28 cellular contexts compared by ENCODE assay signal in the genomic region with DNA sequence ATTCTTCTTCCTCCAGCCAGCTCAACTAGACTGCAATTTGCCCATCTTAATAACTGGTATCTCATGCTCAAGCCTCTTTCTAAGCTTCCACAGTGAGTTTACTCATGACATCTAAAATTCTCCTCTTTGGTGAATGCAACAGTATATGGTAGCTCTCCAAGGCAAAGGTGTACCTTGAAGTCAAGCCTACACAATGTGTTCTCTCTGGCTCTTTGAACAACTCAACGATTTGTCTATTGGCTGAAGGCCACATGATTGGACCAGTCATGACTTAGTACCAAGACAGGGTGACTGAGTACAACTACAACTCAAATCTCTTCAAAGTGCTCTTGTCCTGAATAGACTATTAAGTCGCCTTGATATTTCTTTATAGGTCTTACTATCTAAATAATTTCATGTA.
"Had no signal": no experiment of that assay in that cellular context is flagged by ENCODE, and none has a peak within 500 bp of the region (broad histone marks: within the 10 kb centered on the region; RNA-seq: fewer than 3 reads in every experiment).

No MANE protein-coding gene starts in this region.

- H3K9me3 ChIP-seq: stomach, suprapubic skin, testis, thoracic aorta, thyroid gland, tibial artery, tibial nerve, transverse colon, upper lobe of left lung, upper lobe of right lung, uterus, vagina had no signal

- H3K36me3 ChIP-seq: stomach, suprapubic skin, thoracic aorta, thyroid gland, tibial artery, tibial nerve, transverse colon, upper lobe of left lung, upper lobe of right lung, uterus, vagina had no signal

- H3K27me3 Mint-ChIP-seq: stimulated activated memory B cell treated with anti-CD40 and anti-IgM and Interleukin-4, amounts not matched to agents 10 μg/mL and 1 μg/mL and 100 μg/mL, for 72 hours; stimulated activated naive CD8-positive, alpha-beta T cell treated with anti-CD3 and anti-CD28 coated beads, Interleukin-15, amount 100 ng/mL, for 72 hours; stimulated activated naive CD8-positive, alpha-beta T cell treated with anti-CD3 and anti-CD28 coated beads, Interleukin-15, Interleukin-2, amounts not matched to agents 100 ng/mL and 50 ng/mL, for 24 hours had no signal

- H3K27me3 ChIP-seq: stomach, suprapubic skin, testis, thyroid gland, tibial artery, tibial nerve, transverse colon, upper lobe of left lung, upper lobe of right lung, uterus, vagina had no signal

- H3K4me1 ChIP-seq: stomach, suprapubic skin, testis, thyroid gland, tibial artery, tibial nerve, transverse colon, upper lobe of left lung, upper lobe of right lung, uterus, vagina had no signal

- H3K27ac Mint-ChIP-seq: stimulated activated effector memory CD8-positive, alpha-beta T cell treated with anti-CD3 and anti-CD28 coated beads, Interleukin-12 subunit alpha, Interleukin-12 subunit beta, amount 100 ng/mL, for 72 hours; stimulated activated memory B cell treated with anti-CD40 and anti-IgM and Interleukin-4, amounts not matched to agents 10 μg/mL and 1 μg/mL and 100 μg/mL, for 72 hours; stimulated activated naive B cell treated with anti-CD40 and anti-IgM and Interleukin-4, amounts not matched to agents 10 μg/mL and 1 μg/mL and 100 μg/mL, for 72 hours; stimulated activated naive CD8-positive, alpha-beta T cell treated with anti-CD3 and anti-CD28 coated beads, Interleukin-15, amount 100 ng/mL, for 72 hours; stimulated activated naive CD8-positive, alpha-beta T cell treated with anti-CD3 and anti-CD28 coated beads, Interleukin-15, Interleukin-2, amounts not matched to agents 100 ng/mL and 50 ng/mL, for 24 hours; type B pancreatic cell had no signal

- H3K4me3 Mint-ChIP-seq: stimulated activated effector memory CD8-positive, alpha-beta T cell treated with anti-CD3 and anti-CD28 coated beads, Interleukin-12 subunit alpha, Interleukin-12 subunit beta, amount 100 ng/mL, for 72 hours; stimulated activated memory B cell treated with anti-CD40 and anti-IgM and Interleukin-4, amounts not matched to agents 10 μg/mL and 1 μg/mL and 100 μg/mL, for 72 hours; stimulated activated naive B cell treated with anti-CD40 and anti-IgM and Interleukin-4, amounts not matched to agents 10 μg/mL and 1 μg/mL and 100 μg/mL, for 72 hours; stimulated activated naive CD8-positive, alpha-beta T cell treated with anti-CD3 and anti-CD28 coated beads, Interleukin-15, amount 100 ng/mL, for 72 hours; stimulated activated naive CD8-positive, alpha-beta T cell treated with anti-CD3 and anti-CD28 coated beads, Interleukin-15, Interleukin-2, amounts not matched to agents 100 ng/mL and 50 ng/mL, for 24 hours; type B pancreatic cell had no signal

- H3K4me1 Mint-ChIP-seq: stimulated activated effector memory CD8-positive, alpha-beta T cell treated with anti-CD3 and anti-CD28 coated beads, Interleukin-12 subunit alpha, Interleukin-12 subunit beta, amount 100 ng/mL, for 72 hours; stimulated activated memory B cell treated with anti-CD40 and anti-IgM and Interleukin-4, amounts not matched to agents 10 μg/mL and 1 μg/mL and 100 μg/mL, for 72 hours; stimulated activated naive B cell treated with anti-CD40 and anti-IgM and Interleukin-4, amounts not matched to agents 10 μg/mL and 1 μg/mL and 100 μg/mL, for 72 hours; stimulated activated naive CD8-positive, alpha-beta T cell treated with anti-CD3 and anti-CD28 coated beads, Interleukin-15, amount 100 ng/mL, for 72 hours had no signal

- H3K36me3 Mint-ChIP-seq: stimulated activated effector memory CD8-positive, alpha-beta T cell treated with anti-CD3 and anti-CD28 coated beads, Interleukin-12 subunit alpha, Interleukin-12 subunit beta, amount 100 ng/mL, for 72 hours; stimulated activated memory B cell treated with anti-CD40 and anti-IgM and Interleukin-4, amounts not matched to agents 10 μg/mL and 1 μg/mL and 100 μg/mL, for 72 hours; stimulated activated naive B cell treated with anti-CD40 and anti-IgM and Interleukin-4, amounts not matched to agents 10 μg/mL and 1 μg/mL and 100 μg/mL, for 72 hours; type B pancreatic cell had no signal

- H3K9me3 Mint-ChIP-seq: stimulated activated effector memory CD8-positive, alpha-beta T cell treated with anti-CD3 and anti-CD28 coated beads, Interleukin-12 subunit alpha, Interleukin-12 subunit beta, amount 100 ng/mL, for 72 hours; stimulated activated memory B cell treated with anti-CD40 and anti-IgM and Interleukin-4, amounts not matched to agents 10 μg/mL and 1 μg/mL and 100 μg/mL, for 72 hours; stimulated activated naive CD8-positive, alpha-beta T cell treated with anti-CD3 and anti-CD28 coated beads, Interleukin-15, Interleukin-2, amounts not matched to agents 100 ng/mL and 50 ng/mL, for 24 hours; type B pancreatic cell had no signal

- H3K27ac ChIP-seq: stomach, suprapubic skin, testis, thoracic aorta, thyroid gland, tibial artery, tibial nerve, transverse colon, upper lobe of left lung, upper lobe of right lung, uterus, vagina had no signal

- ATAC-seq: stimulated activated effector memory CD8-positive, alpha-beta T cell treated with anti-CD3 and anti-CD28 coated beads, Interleukin-12 subunit alpha, Interleukin-12 subunit beta, amount 100 ng/mL, for 72 hours; stimulated activated memory B cell treated with anti-CD40 and anti-IgM and Interleukin-4, amounts not matched to agents 10 μg/mL and 1 μg/mL and 100 μg/mL, for 72 hours; stimulated activated naive B cell treated with anti-CD40 and anti-IgM and Interleukin-4, amounts not matched to agents 10 μg/mL and 1 μg/mL and 100 μg/mL, for 72 hours; stimulated activated naive CD8-positive, alpha-beta T cell treated with anti-CD3 and anti-CD28 coated beads, Interleukin-15, amount 100 ng/mL, for 72 hours; stimulated activated naive CD8-positive, alpha-beta T cell treated with anti-CD3 and anti-CD28 coated beads, Interleukin-15, Interleukin-2, amounts not matched to agents 100 U/mL and 50 U/mL, for 24 hours; upper lobe of right lung had no signal

- DNase-seq: stimulated activated CD4-positive, alpha-beta T cell treated with anti-CD3 and anti-CD28 coated beads, Interleukin-2, amount 100 ng/mL, for 48 hours; stimulated activated CD4-positive, alpha-beta T cell treated with anti-CD3 and anti-CD28 coated beads, Interleukin-4, amount 100 ng/mL, for 1 hour; stimulated activated CD4-positive, alpha-beta T cell treated with anti-CD3 and anti-CD28 coated beads, Interleukin-4, amount 100 ng/mL, for 24 hours; stimulated activated CD4-positive, alpha-beta T cell treated with anti-CD3 and anti-CD28 coated beads, Interleukin-4, amount 100 ng/mL, for 4 hours; stimulated activated CD8-positive, alpha-beta memory T cell treated with anti-CD3 and anti-CD28 coated beads, Interleukin-4, amount 100 ng/mL, for 48 hours; stimulated activated naive B cell treated with anti-CD40 and anti-IgM and Interleukin-4, amounts not matched to agents 10 μg/mL and 1 μg/mL and 100 μg/mL, for 72 hours; stimulated activated naive CD4-positive, alpha-beta T cell; stimulated activated naive CD4-positive, alpha-beta T cell treated with Interleukin-2 at 50 U/mL for 16 hours; stimulated activated naive CD8-positive, alpha-beta T cell treated with anti-CD3 and anti-CD28 coated beads, Interleukin-15, amount 100 ng/mL, for 72 hours; stimulated activated naive CD8-positive, alpha-beta T cell treated with anti-CD3 and anti-CD28 coated beads, Interleukin-15, Interleukin-2, amounts not matched to agents 100 U/mL and 50 U/mL, for 24 hours; stomach; substantia nigra; testis; thyroid gland; tibial artery; transverse colon; trophoblast cell; upper lobe of left lung; upper lobe of right lung; uterus had no signal

- H3K4me3 ChIP-seq: stomach, suprapubic skin, testis, thoracic aorta, thyroid gland, tibial artery, tibial nerve, transverse colon, upper lobe of left lung, upper lobe of right lung, uterus, vagina had no signal
